In genomic region chr4:108620101-108620932, GRCh38 we compare ENCODE assay signal across 8 cellular contexts. TPM values are rescaled to one million over a fixed set of nuclear protein-coding genes. Genes with fewer than 3 reads are reported as not detected.
DNase-seq lines count a peak whose midpoint lies in the region; ATAC-seq, FAIRE-seq and TF ChIP-seq lines count a peak whose summit lies in the region.

RPL34 (plus strand) TSS chr4:108620576; CDS start chr4:108621960, 1,384 bp downstream.

- H3K9me3 ChIP-seq in kidney (ENCODE audit: control insufficient read depth in 1 of 2, low read length in 2 of 2), result no peaks in the 10 kb centered on the region

- H3K36me3 Mint-ChIP-seq in chondrocyte (ENCODE audit: low read depth), result peaks cover 27% of the 10 kb centered on the region

- intact Hi-C loops in kidney (cut with DNase I), result no loop called here

- H3K36me3 ChIP-seq in kidney (ENCODE audit: control insufficient read depth in 1 of 2, insufficient read depth in 2 of 2, low read length in 2 of 2), result peaks cover 20 to 32% of the 10 kb centered on the region in 2 donors

- peak within 1 kb of the TSS; percentile 89 for H3K27ac Mint-ChIP-seq in chondrocyte (ENCODE audit: unreplicated experiment)

- peak within 1 kb of the TSS; percentile 85 for H3K4me3 Mint-ChIP-seq in chondrocyte (ENCODE audit: unreplicated experiment)

- no peaks in the 10 kb centered on the region for H3K27me3 Mint-ChIP-seq in chondrocyte (ENCODE audit: low read depth)

- peaks cover 8% of the 10 kb centered on the region for H3K9me3 Mint-ChIP-seq in chondrocyte (ENCODE audit: low read depth)

- DNase-seq in AML-193 (lab: John Stamatoyannopoulos, UW), result peak; percentile 93 to 94
- peak; percentile 88 for DNase-seq in NCI-H510A treated with DMSO at 0.1 percent for 48 hours (lab: John Stamatoyannopoulos, UW)
- peak; percentile 91 to 95 for DNase-seq in activated CD4-positive, alpha-beta T cell treated with anti-CD3 and anti-CD28 coated beads for 24 hours (ENCODE audit: low read depth in 2 of 2)
- peak; percentile 96 for DNase-seq in chondrocyte (ENCODE audit: low spot score)
- peak; percentile 99 for DNase-seq in kidney
- DNase-seq in stimulated activated CD4-positive, alpha-beta T cell treated with anti-CD3 and anti-CD28 coated beads, Interleukin-15, amount 100 ng/mL, for 24 hours, result peak; percentile 99

- peak; percentile 100 for ATAC-seq in HG03439 (IDR thresholded peaks at IDR 0.05; ENCODE audit: unreplicated experiment)

- H3K4me3 ChIP-seq in kidney (ENCODE audit: low read length in 2 of 2), result peak within 1 kb of the TSS; percentile 98 to 100

- peak; percentile 87 for TF ChIP-seq POLR2A in GM19193 (IDR thresholded peaks at IDR 0.05; ENCODE audit: extremely low read depth, insufficient read depth, insufficient read length)

- H3K4me1 Mint-ChIP-seq in chondrocyte (ENCODE audit: low read depth), result peaks cover 52% of the 10 kb centered on the region

- H3K27ac ChIP-seq in kidney (ENCODE audit: low read depth in 2 of 2, low read length in 2 of 2), result peak within 1 kb of the TSS; percentile 84 to 86

- TF ChIP-seq CTCF in chondrocyte (IDR thresholded peaks at IDR 0.05) (no peak), kidney (IDR thresholded peaks at IDR 0.05; ENCODE audit: borderline replicate concordance, extremely low read depth, insufficient read depth) (no peak)

- H3K4me1 ChIP-seq in kidney (ENCODE audit: control insufficient read depth in 1 of 2, insufficient read depth in 1 of 2, low read depth in 1 of 2, low read length in 2 of 2), result peaks cover 7% of the 10 kb centered on the region in 2 donors

- FAIRE-seq in kidney (lab: Jason Lieb, UNC), result peak; percentile 98

- peak within 1 kb of the TSS; percentile 89 to 97 for H3K9ac ChIP-seq in kidney (ENCODE audit: low read length in 2 of 2)

RNA-seq across cellular contexts. Expression of gene RPL34, which starts in this region (rescaled TPM):
- total RNA-seq in chondrocyte, result 729 to 861 TPM (median 741 TPM) in 3 replicates
- 953 TPM for total RNA-seq in kidney
- 2,105 TPM for polyA plus RNA-seq in kidney (ENCODE audit: insufficient read depth, low read depth, low replicate concordance)

Comparison
In these comparisons a context has a peak if more than half of its experiments do, and no peak if none do; other contexts are left out.
1. Peak in every context shown above with its lines: DNase-seq, ATAC-seq, H3K4me3 ChIP-seq and H3K27ac ChIP-seq.